In genomic region chr6:90216081-90216977, GRCh38 we compare ENCODE assay signal across 9 cellular contexts.
DNase-seq lines count a peak whose midpoint lies in the region; ATAC-seq, FAIRE-seq and TF ChIP-seq lines count a peak whose summit lies in the region.
"Had no signal": no experiment of that assay in that cellular context is flagged by ENCODE, and none has a peak within 500 bp of the region (broad histone marks: within the 10 kb centered on the region; RNA-seq: fewer than 3 reads in every experiment).

No MANE protein-coding gene starts in this region.

- no peak for FAIRE-seq in GM12891 (lab: Jason Lieb, UNC)

- peaks cover under 1% of the 10 kb centered on the region for H3K9me3 Mint-ChIP-seq in activated CD4-positive, alpha-beta T cell treated with anti-CD3 and anti-CD28 coated beads for 36 hours (ENCODE audit: low read depth)
- no peaks in the 10 kb centered on the region for H3K9me3 Mint-ChIP-seq in glutamatergic neuron (ENCODE audit: unreplicated experiment)
- no peaks in the 10 kb centered on the region for H3K9me3 Mint-ChIP-seq in stimulated activated naive CD8-positive, alpha-beta T cell treated with anti-CD3 and anti-CD28 coated beads, Interleukin-15, amount 100 ng/mL, for 72 hours

- no peak for TF ChIP-seq POLR2A in GM12891 (IDR thresholded peaks at IDR 0.05; ENCODE audit: low read depth, low read length)

- peaks cover 43% of the 10 kb centered on the region for H3K36me3 Mint-ChIP-seq in activated CD4-positive, alpha-beta T cell treated with anti-CD3 and anti-CD28 coated beads for 36 hours (ENCODE audit: low read depth)
- no peaks in the 10 kb centered on the region for H3K36me3 Mint-ChIP-seq in glutamatergic neuron (ENCODE audit: unreplicated experiment)

- intact Hi-C loops in activated CD4-positive, alpha-beta T cell treated with anti-CD3 and anti-CD28 coated beads for 36 hours (cut with DNase I, micrococcal nuclease) = no loop called here

- CTCF ChIA-PET in activated CD4-positive, alpha-beta T cell treated with anti-CD3 and anti-CD28 coated beads for 36 hours (lab: Charles Lee) = interaction anchor here (0.7 to 2.6 kb wide), 9 partner anchors 9 to 276 kb away, joined by 3 to 8 read pairs (median 3); no protein-coding TSS in a partner anchor

- no peak overlapping the region for H3K27ac Mint-ChIP-seq in activated CD4-positive, alpha-beta T cell treated with anti-CD3 and anti-CD28 coated beads for 36 hours
- H3K27ac Mint-ChIP-seq in glutamatergic neuron (ENCODE audit: unreplicated experiment) = peak overlapping the region; percentile 60
- H3K27ac Mint-ChIP-seq in stimulated activated naive CD8-positive, alpha-beta T cell treated with anti-CD3 and anti-CD28 coated beads, Interleukin-15, amount 100 ng/mL, for 72 hours = peak overlapping the region; percentile 83 to 95

- ATAC-seq in activated CD4-positive, alpha-beta T cell treated with anti-CD3 and anti-CD28 coated beads for 36 hours = peak; percentile 38
- ATAC-seq in HG03025 (IDR thresholded peaks at IDR 0.05; ENCODE audit: low FRiP score, unreplicated experiment) = peak; percentile 49
- peak; percentile 56 for ATAC-seq in stimulated activated naive CD8-positive, alpha-beta T cell treated with anti-CD3 and anti-CD28 coated beads, Interleukin-15, amount 100 ng/mL, for 72 hours
- ATAC-seq: right cardiac atrium had no signal

- TF ChIP-seq CTCF in glutamatergic neuron (IDR thresholded peaks at IDR 0.05; ENCODE audit: partially characterized antibody, unreplicated experiment) = no peak

- H3K4me3 Mint-ChIP-seq in activated CD4-positive, alpha-beta T cell treated with anti-CD3 and anti-CD28 coated beads for 36 hours = peak overlapping the region; percentile 24
- H3K4me3 Mint-ChIP-seq in glutamatergic neuron (ENCODE audit: unreplicated experiment) = peak overlapping the region; percentile 58
- peak overlapping the region in 1 of 2 donors; percentile 88 for H3K4me3 Mint-ChIP-seq in stimulated activated naive CD8-positive, alpha-beta T cell treated with anti-CD3 and anti-CD28 coated beads, Interleukin-15, amount 100 ng/mL, for 72 hours

- H3K4me1 Mint-ChIP-seq in activated CD4-positive, alpha-beta T cell treated with anti-CD3 and anti-CD28 coated beads for 36 hours = peaks cover 31% of the 10 kb centered on the region
- peaks cover 19% of the 10 kb centered on the region for H3K4me1 Mint-ChIP-seq in glutamatergic neuron (ENCODE audit: low read depth, unreplicated experiment)
- peaks cover 31% of the 10 kb centered on the region for H3K4me1 Mint-ChIP-seq in stimulated activated naive CD8-positive, alpha-beta T cell treated with anti-CD3 and anti-CD28 coated beads, Interleukin-15, amount 100 ng/mL, for 72 hours

- POLR2A ChIA-PET in activated CD4-positive, alpha-beta T cell treated with anti-CD3 and anti-CD28 coated beads for 36 hours (lab: Charles Lee) = no interaction called here

- H3K27me3 Mint-ChIP-seq in activated CD4-positive, alpha-beta T cell treated with anti-CD3 and anti-CD28 coated beads for 36 hours = no peaks in the 10 kb centered on the region
- peaks cover 2% of the 10 kb centered on the region for H3K27me3 Mint-ChIP-seq in glutamatergic neuron (ENCODE audit: unreplicated experiment)
- H3K27me3 Mint-ChIP-seq in stimulated activated naive CD8-positive, alpha-beta T cell treated with anti-CD3 and anti-CD28 coated beads, Interleukin-15, amount 100 ng/mL, for 72 hours = no peaks in the 10 kb centered on the region

- DNase-seq in activated CD4-positive, alpha-beta T cell treated with anti-CD3 and anti-CD28 coated beads for 36 hours = peak; percentile 59
- DNase-seq in activated CD4-positive, alpha-beta T cell treated with anti-CD3 and anti-CD28 coated beads for 1 hour = no peak
- DNase-seq in T-helper 1 cell = peak in 3 of 5 donors; percentile 20 to 63 (median 24)
- no peak for DNase-seq in glutamatergic neuron
- DNase-seq in stimulated activated naive CD8-positive, alpha-beta T cell treated with anti-CD3 and anti-CD28 coated beads, Interleukin-15, amount 100 ng/mL, for 72 hours = peak in 1 of 2 donors; percentile 46
- DNase-seq in NCI-H524 treated with DMSO at 0.1 percent for 48 hours (lab: John Stamatoyannopoulos, UW) = no peak
- DNase-seq in GM12891 (ENCODE audit: insufficient read length, low spot score) = no peak

TF ChIP-seq in GM12891, 5 proteins besides CTCF, POLR2A, EP300 and RAD21:
- no peak for TF ChIP-seq POLR2AphosphoS5 (IDR thresholded peaks at IDR 0.05; ENCODE audit: low read depth, low read length)
- TF ChIP-seq TAF1 (IDR thresholded peaks at IDR 0.05; ENCODE audit: low read depth, low read length) = no peak
- TF ChIP-seq PAX5 (IDR thresholded peaks at IDR 0.05; ENCODE audit: insufficient read depth, low read length, severe bottlenecking) = no peak
- TF ChIP-seq POU2F2 (IDR thresholded peaks at IDR 0.05; ENCODE audit: low read depth, low read length) = no peak
- no peak for TF ChIP-seq SPI1 (IDR thresholded peaks at IDR 0.05; ENCODE audit: low read depth, low read length)

Comparison
In these comparisons a context has a peak if more than half of its experiments do, and no peak if none do; other contexts are left out.
1. DNase-seq: peak in activated CD4-positive, alpha-beta T cell treated with anti-CD3 and anti-CD28 coated beads for 36 hours (single experiment) and T-helper 1 cell (3 of 5); none in activated CD4-positive, alpha-beta T cell treated with anti-CD3 and anti-CD28 coated beads for 1 hour (single experiment), glutamatergic neuron (single experiment), NCI-H524 treated with DMSO at 0.1 percent for 48 hours (single experiment) and GM12891 (single experiment).
2. Peak in every context shown above with its lines, with median percentiles within 50 percentile points of each other: ATAC-seq.